Comparison of ENCODE assay signal across 15 cellular contexts in the genomic region with DNA sequence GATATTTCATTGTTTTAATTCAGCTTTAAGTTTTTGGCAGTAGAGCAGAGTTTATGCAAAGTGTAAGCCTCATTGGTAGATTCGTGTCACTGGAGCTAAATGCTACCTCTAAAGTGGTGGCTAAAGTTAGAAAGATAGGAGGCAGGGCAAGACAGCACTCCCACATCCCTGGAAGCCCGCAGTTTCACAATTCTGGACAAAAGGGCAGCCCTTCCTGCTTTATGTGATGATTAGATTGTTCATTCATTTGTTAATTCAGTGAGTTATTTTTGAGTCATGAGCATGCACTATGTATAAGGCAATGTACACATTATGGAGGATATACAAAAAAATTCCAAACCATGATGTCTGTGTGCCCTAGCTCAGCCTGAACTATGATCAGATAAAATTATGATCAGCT. TPM values are rescaled to one million over a fixed set of nuclear protein-coding genes. Genes with fewer than 3 reads are reported as not detected.
DNase-seq lines count a peak whose midpoint lies in the region; ATAC-seq and TF ChIP-seq lines count a peak whose summit lies in the region.
"Had no signal": no experiment of that assay in that cellular context is flagged by ENCODE, and none has a peak within 500 bp of the region (broad histone marks: within the 10 kb centered on the region; RNA-seq: fewer than 3 reads in every experiment).

No MANE protein-coding gene starts in this region.

- H4K5ac ChIP-seq in IMR-90 (ENCODE audit: low read depth, low read length), result no peak overlapping the region

- H2BK120ac ChIP-seq in IMR-90 (ENCODE audit: low read depth, low read length), result no peak overlapping the region

- H3K36me3 ChIP-seq in IMR-90 (ENCODE audit: control insufficient read depth, insufficient read depth, low read length), result no peaks in the 10 kb centered on the region

- dilution Hi-C loops in IMR-90 (cut with HindIII; ENCODE audit: low sequenced_read_pairs, unreplicated experiment), result no loop called here

- no CpG with 5 or more reads among the region's 2 CpGs for WGBS in IMR-90 (ENCODE audit: extremely low coverage in 2 of 2, insufficient read length in 1 of 2), 2 experiments

- no peak overlapping the region for H3K56ac ChIP-seq in IMR-90 (ENCODE audit: extremely low read depth, insufficient read depth, low read length)

- no peaks in the 10 kb centered on the region for H4K20me1 ChIP-seq in IMR-90 (ENCODE audit: insufficient read depth, low read length)

- no peak overlapping the region for H3K4me3 ChIP-seq in IMR-90 (ENCODE audit: insufficient read depth, low read depth, low read length)
- H3K4me3 ChIP-seq: GM12878 had no signal

- H3K4me2 ChIP-seq in IMR-90 (ENCODE audit: low read depth, low read length), result peak overlapping the region; percentile 22; the same call in 1 of the 2 replicates

- no peak overlapping the region for H2AK5ac ChIP-seq in IMR-90 (ENCODE audit: low read depth, low read length)

- POLR2A ChIA-PET in IMR-90 (lab: Charles Lee; ENCODE audit: unreplicated experiment), result no interaction called here

- no peak for TF ChIP-seq RAD21 in IMR-90 (IDR thresholded peaks at IDR 0.05; ENCODE audit: low read length)

- H4K8ac ChIP-seq in IMR-90 (ENCODE audit: low read depth in 2 of 2, low read length in 2 of 2), result no peak overlapping the region

- no peak overlapping the region for H3K23ac ChIP-seq in IMR-90 (ENCODE audit: low read depth, low read length)

- H3K18ac ChIP-seq in IMR-90 (ENCODE audit: low read depth, low read length), result no peak overlapping the region

- no TSS peak for BruUV-seq in IMR-90 (replicated peaks; lab: Mats Ljungman, UMichigan)

- H2AK9ac ChIP-seq in IMR-90 (replicated peaks; ENCODE audit: low read depth, low read length, poor library complexity), result no peak overlapping the region

- no peaks in the 10 kb centered on the region for H3K9me1 ChIP-seq in IMR-90 (ENCODE audit: insufficient read depth, low read length)

- ATAC-seq in IMR-90 (ENCODE audit: low read depth) (no peak; the same call in 1 of the 2 replicates), Right ventricle myocardium inferior (no peak)
- ATAC-seq: GM12878 had no signal

- no peak overlapping the region for H3K9ac ChIP-seq in IMR-90 (ENCODE audit: low read depth, low read length)

- no peaks in the 10 kb centered on the region for H3K27me3 ChIP-seq in IMR-90 (ENCODE audit: control insufficient read depth, insufficient read depth, low read length)

- CTCF ChIA-PET in IMR-90 (lab: Yijun Ruan, JAX), result no interaction called here

- in situ Hi-C loops in IMR-90 (cut with MboI; ENCODE audit: low sequenced_read_pairs), result no loop called here

- H3K4me1 ChIP-seq in IMR-90 (ENCODE audit: control insufficient read depth, insufficient read depth, low read length), result no peaks in the 10 kb centered on the region
- H3K4me1 ChIP-seq: Caco-2 had no signal

- no peak overlapping the region for H4K91ac ChIP-seq in IMR-90 (ENCODE audit: insufficient read depth, low read depth, low read length)

- H2BK20ac ChIP-seq in IMR-90 (ENCODE audit: low read depth, low read length), result no peak overlapping the region

- DNase-seq in CD1c-positive myeloid dendritic cell (ENCODE audit: extremely low spot score), result peak; percentile 17
- DNase-seq in IMR-90, result peak; percentile 11
- peak; percentile 61 for DNase-seq in amniotic epithelial cell (ENCODE audit: low read depth)
- peak; percentile 58 for DNase-seq in kidney glomerular epithelial cell (lab: John Stamatoyannopoulos, UW)
- DNase-seq in NAMALWA (ENCODE audit: low spot score), result no peak
- no peak for DNase-seq in Right ventricle myocardium inferior (ENCODE audit: missing footprints)
- no peak for DNase-seq in islet precursor cell
- DNase-seq in UCSD-AML1 (lab: John Stamatoyannopoulos, UW; ENCODE audit: unreplicated experiment), result no peak
- DNase-seq: Caco-2, MM.1S, NCI-H187 treated with DMSO at 0.1 percent for 48 hours, NCI-H2171, NCI-H510A treated with DMSO at 0.1 percent for 48 hours had no signal

- H3K4ac ChIP-seq in IMR-90 (ENCODE audit: low read depth, low read length), result no peak overlapping the region

- H2BK5ac ChIP-seq in IMR-90 (ENCODE audit: low read depth, low read length, poor library complexity, severe bottlenecking), result no peak overlapping the region

- no peak overlapping the region for H3K27ac ChIP-seq in IMR-90 (ENCODE audit: insufficient read depth, low read length)
- H3K27ac ChIP-seq: HL-60 had no signal

- no peak for TF ChIP-seq POLR2A in IMR-90 (IDR thresholded peaks at IDR 0.05; ENCODE audit: low read depth, low read length)

- no peak overlapping the region for H2BK15ac ChIP-seq in IMR-90 (ENCODE audit: low read depth, low read length)

- intact Hi-C loops in IMR-90 (cut with micrococcal nuclease) (no loop called here), Right ventricle myocardium inferior (cut with DNase I) (no loop called here)

- H3K9me3 ChIP-seq in IMR-90 (ENCODE audit: control insufficient read depth, insufficient read depth, low read length), result no peaks in the 10 kb centered on the region
- H3K9me3 ChIP-seq: Caco-2 had no signal

- no peak overlapping the region for H3K14ac ChIP-seq in IMR-90 (replicated peaks; ENCODE audit: low read depth, low read length)

- H2AFZ ChIP-seq in IMR-90 (replicated peaks; ENCODE audit: low read length, poor library complexity), result no peak overlapping the region

- no peak for TF ChIP-seq CTCF in IMR-90 (conservative IDR thresholded peaks at IDR 0.05; ENCODE audit: low read depth, low read length)

- H3K79me1 ChIP-seq in IMR-90 (ENCODE audit: low read depth in 1 of 2, low read length in 2 of 2), result no peaks in the 10 kb centered on the region

TF ChIP-seq in IMR-90, 13 proteins besides CTCF, POLR2A, EP300 and RAD21:
- TF ChIP-seq RCOR1 (IDR thresholded peaks at IDR 0.05; ENCODE audit: insufficient replicate concordance, low read length), result no peak

RNA-seq across cellular contexts. Expression of a gene that starts 52.1 kb away (rescaled TPM):
- total RNA-seq in IMR-90 (2012; rRNA removed) (466 and 781 TPM in 2 replicates), Right ventricle myocardium inferior (185 TPM)
- 310 and 376 TPM in 2 replicates for polyA plus RNA-seq in IMR-90 (2012; rRNA removed)
- 83.2 and 309 TPM in 2 replicates for polyA plus RNA-seq in IMR-90 (2012; cell fraction: cytosol; rRNA removed)
- polyA plus RNA-seq in IMR-90 (2012; cell fraction: nucleus; rRNA removed; ENCODE audit: low replicate concordance), result 22.2 and 200 TPM in 2 replicates

Comparison
In these comparisons a context has a peak if more than half of its experiments do, and no peak if none do; other contexts are left out.
1. DNase-seq: peak in CD1c-positive myeloid dendritic cell (single experiment), IMR-90 (single experiment), amniotic epithelial cell (single experiment) and kidney glomerular epithelial cell (single experiment); none in NAMALWA (single experiment), Right ventricle myocardium inferior (single experiment), islet precursor cell (single experiment) and UCSD-AML1 (single experiment).